8 cellular contexts compared by ENCODE assay signal in genomic region chr1:226608699-226609505, GRCh38.
DNase-seq lines count a peak whose midpoint lies in the region; ATAC-seq, FAIRE-seq and TF ChIP-seq lines count a peak whose summit lies in the region.

No MANE protein-coding gene starts in this region.

- DNase-seq in GM06990 (ENCODE audit: extremely low read depth, insufficient read length) (no peak), HTR-8/SVneo (ENCODE audit: insufficient read length, low spot score) (peak; percentile 79), RCC 7860 (ENCODE audit: low spot score) (peak; percentile 31), foreskin fibroblast (peak; percentile 42 to 75), urothelium cell line (ENCODE audit: low spot score) (peak; percentile 74)
- peak; percentile 44 for DNase-seq in activated T-helper 1 cell treated with anti-CD3 and anti-CD28 coated beads, Interleukin-12 subunit alpha, Interleukin-12 subunit beta, Interleukin-2, Interleukin-4 antibody, amounts not matched to agents 30 ng/mL and 10 ng/mL and 1 ng/mL, durations not matched to agents 14 hours and 24 hours and 36 hours (ENCODE audit: low spot score)

- H3K36me3 Mint-ChIP-seq in activated T-helper 1 cell treated with anti-CD3 and anti-CD28 coated beads, Interleukin-12 subunit alpha, Interleukin-12 subunit beta, Interleukin-2, Interleukin-4 antibody, amounts not matched to agents 30 ng/mL and 10 ng/mL and 1 ng/mL, durations not matched to agents 14 hours and 24 hours and 36 hours (ENCODE audit: low read depth), result no peaks in the 10 kb centered on the region

- no peaks in the 10 kb centered on the region for H3K79me2 ChIP-seq in parathyroid adenoma

- H3K9me3 Mint-ChIP-seq in activated T-helper 1 cell treated with anti-CD3 and anti-CD28 coated beads, Interleukin-12 subunit alpha, Interleukin-12 subunit beta, Interleukin-2, Interleukin-4 antibody, amounts not matched to agents 30 ng/mL and 10 ng/mL and 1 ng/mL, durations not matched to agents 14 hours and 24 hours and 36 hours, result no peaks in the 10 kb centered on the region

- H3K27me3 ChIP-seq in GM06990 (replicated peaks; ENCODE audit: control insufficient read depth, insufficient read depth, low read length), result peaks cover 1% of the 10 kb centered on the region
- H3K27me3 ChIP-seq in parathyroid adenoma (ENCODE audit: control insufficient read depth, insufficient read depth, low read length), result no peaks in the 10 kb centered on the region

- H3K4me2 ChIP-seq in parathyroid adenoma (ENCODE audit: low read length), result no peak overlapping the region

- no peak overlapping the region for H2AFZ ChIP-seq in parathyroid adenoma

- intact Hi-C loops in activated T-helper 1 cell treated with anti-CD3 and anti-CD28 coated beads, Interleukin-12 subunit alpha, Interleukin-12 subunit beta, Interleukin-2, Interleukin-4 antibody, amounts not matched to agents 30 ng/mL and 10 ng/mL and 1 ng/mL, durations not matched to agents 14 hours and 24 hours and 36 hours (cut with micrococcal nuclease), result loop anchor here (5.0 kb wide), 1 partner anchor 62 kb away; the partner anchor contains the start of gene STUM

- H3K4me1 ChIP-seq in parathyroid adenoma, result no peaks in the 10 kb centered on the region

- H3K4me1 Mint-ChIP-seq in activated T-helper 1 cell treated with anti-CD3 and anti-CD28 coated beads, Interleukin-12 subunit alpha, Interleukin-12 subunit beta, Interleukin-2, Interleukin-4 antibody, amounts not matched to agents 30 ng/mL and 10 ng/mL and 1 ng/mL, durations not matched to agents 14 hours and 24 hours and 36 hours (ENCODE audit: low read depth), result peaks cover under 1% of the 10 kb centered on the region

- H3K4me3 Mint-ChIP-seq in activated T-helper 1 cell treated with anti-CD3 and anti-CD28 coated beads, Interleukin-12 subunit alpha, Interleukin-12 subunit beta, Interleukin-2, Interleukin-4 antibody, amounts not matched to agents 30 ng/mL and 10 ng/mL and 1 ng/mL, durations not matched to agents 14 hours and 24 hours and 36 hours, result no peak overlapping the region

- H3K9ac ChIP-seq in parathyroid adenoma, result no peak overlapping the region

- FAIRE-seq in HTR-8/SVneo (lab: Jason Lieb, UNC), result no peak
- no peak for FAIRE-seq in RCC 7860 (lab: Jason Lieb, UNC)
- FAIRE-seq in urothelium cell line (lab: Jason Lieb, UNC), result no peak

- peaks cover 5% of the 10 kb centered on the region for H3K27me3 Mint-ChIP-seq in activated T-helper 1 cell treated with anti-CD3 and anti-CD28 coated beads, Interleukin-12 subunit alpha, Interleukin-12 subunit beta, Interleukin-2, Interleukin-4 antibody, amounts not matched to agents 30 ng/mL and 10 ng/mL and 1 ng/mL, durations not matched to agents 14 hours and 24 hours and 36 hours (ENCODE audit: insufficient read depth)

- H3K27ac ChIP-seq in parathyroid adenoma, result no peak overlapping the region

- H3K9me3 ChIP-seq in parathyroid adenoma (ENCODE audit: control insufficient read depth, low read length), result no peaks in the 10 kb centered on the region

- H3K4me3 ChIP-seq in GM06990 (replicated peaks; ENCODE audit: low read depth, low read length), result no peak overlapping the region
- H3K4me3 ChIP-seq in foreskin fibroblast (ENCODE audit: low read depth in 1 of 2, low read length in 2 of 2), result no peak overlapping the region
- no peak overlapping the region for H3K4me3 ChIP-seq in parathyroid adenoma (ENCODE audit: low read depth, low read length)

- H3K27ac Mint-ChIP-seq in activated T-helper 1 cell treated with anti-CD3 and anti-CD28 coated beads, Interleukin-12 subunit alpha, Interleukin-12 subunit beta, Interleukin-2, Interleukin-4 antibody, amounts not matched to agents 30 ng/mL and 10 ng/mL and 1 ng/mL, durations not matched to agents 14 hours and 24 hours and 36 hours, result no peak overlapping the region

- TF ChIP-seq CTCF in GM06990 (IDR thresholded peaks at IDR 0.05; ENCODE audit: insufficient read depth, low read length, poor library complexity, severe bottlenecking) (peak; percentile 92), foreskin fibroblast (IDR thresholded peaks at IDR 0.05; ENCODE audit: low read depth, low read length) (peak; percentile 78), parathyroid adenoma (IDR thresholded peaks at IDR 0.05) (peak; percentile 50)

- ATAC-seq in HG02870 (IDR thresholded peaks at IDR 0.05; ENCODE audit: unreplicated experiment), result no peak

- H3K36me3 ChIP-seq in GM06990 (ENCODE audit: control insufficient read depth, insufficient read depth, low read length), result no peaks in the 10 kb centered on the region
- H3K36me3 ChIP-seq in parathyroid adenoma (ENCODE audit: control insufficient read depth, insufficient read depth, low read length), result no peaks in the 10 kb centered on the region
